ENCODE assay signal across 8 cellular contexts in genomic region chr12:69331482-69331845, GRCh38. TPM values are rescaled to one million over a fixed set of nuclear protein-coding genes. Genes with fewer than 3 reads are reported as not detected.
DNase-seq lines count a peak whose midpoint lies in the region; ATAC-seq and TF ChIP-seq lines count a peak whose summit lies in the region.

No MANE protein-coding gene starts in this region.

- no peak for TF ChIP-seq POLR2A in suprapubic skin (IDR thresholded peaks at IDR 0.05)

- in situ Hi-C loops in astrocyte of the spinal cord (cut with HindIII; ENCODE audit: low sequenced_read_pairs), result no loop called here

- ATAC-seq in GM19351 (IDR thresholded peaks at IDR 0.05; ENCODE audit: unreplicated experiment) (no peak), HG02973 (IDR thresholded peaks at IDR 0.05; ENCODE audit: unreplicated experiment) (no peak)

- no peaks in the 10 kb centered on the region for H3K9me3 ChIP-seq in liver (ENCODE audit: control insufficient read depth in 4 of 4, low read length in 3 of 4)
- H3K9me3 ChIP-seq in suprapubic skin, result no peaks in the 10 kb centered on the region

- no peaks in the 10 kb centered on the region for H3K27me3 ChIP-seq in liver (ENCODE audit: control insufficient read depth in 4 of 4, insufficient read depth in 4 of 4, low read length in 3 of 4)
- no peaks in the 10 kb centered on the region for H3K27me3 ChIP-seq in suprapubic skin

- no peak for TF ChIP-seq RAD21 in liver (IDR thresholded peaks at IDR 0.05)

- H3K27ac ChIP-seq in liver (ENCODE audit: low read depth in 1 of 2, low read length in 2 of 2) (peak overlapping the region; percentile 65 to 88), suprapubic skin (no peak overlapping the region)

- H3K4me1 ChIP-seq in liver (ENCODE audit: control insufficient read depth in 4 of 4, insufficient read depth in 4 of 4, low read length in 3 of 4), result peaks cover 0 to 37% (median 14%) of the 10 kb centered on the region in 4 donors
- H3K4me1 ChIP-seq in suprapubic skin, result peaks cover 13% of the 10 kb centered on the region

- DNase-seq in NCI-H510A treated with DMSO at 0.1 percent for 48 hours (lab: John Stamatoyannopoulos, UW) (peak; percentile 75), NCI-H510A (lab: John Stamatoyannopoulos, UW) (no peak), astrocyte of the spinal cord (ENCODE audit: low read depth, low spot score) (peak; percentile 1), suprapubic skin (ENCODE audit: low spot score in 2 of 2) (no peak), NCI-H187 treated with DMSO at 0.1 percent for 48 hours (lab: John Stamatoyannopoulos, UW) (no peak)

- no peaks in the 10 kb centered on the region for H3K36me3 ChIP-seq in liver (ENCODE audit: control insufficient read depth in 4 of 4, insufficient read depth in 3 of 4, low read depth in 1 of 4, low read length in 3 of 4)
- H3K36me3 ChIP-seq in suprapubic skin, result no peaks in the 10 kb centered on the region

- no peak for TF ChIP-seq CTCF in astrocyte of the spinal cord (IDR thresholded peaks at IDR 0.05; ENCODE audit: low read depth, low read length)
- TF ChIP-seq CTCF in liver (IDR thresholded peaks at IDR 0.05; ENCODE audit: low read depth, low read length, missing input control), result no peak
- no peak for TF ChIP-seq CTCF in suprapubic skin (IDR thresholded peaks at IDR 0.05)

- 7% methylated on average over 7 of the region's 7 CpGs for WGBS in liver
- WGBS in suprapubic skin, result 28% methylated on average over 7 of the region's 7 CpGs

- peak overlapping the region; percentile 83 to 86 for H3K9ac ChIP-seq in liver (ENCODE audit: low read depth in 1 of 2, low read length in 2 of 2)

- TF ChIP-seq EP300 in suprapubic skin (IDR thresholded peaks at IDR 0.05), result no peak

- H3K4me3 ChIP-seq in astrocyte of the spinal cord (ENCODE audit: low read depth, low read length), result peak overlapping the region; percentile 19
- peak overlapping the region; percentile 51 to 70 (median 69) for H3K4me3 ChIP-seq in liver (ENCODE audit: low read depth in 1 of 3, low read length in 3 of 3)
- H3K4me3 ChIP-seq in suprapubic skin, result peak overlapping the region; percentile 44

TF ChIP-seq in liver, 16 proteins besides CTCF, POLR2A, EP300 and RAD21:
- no peak for TF ChIP-seq HNF4G (IDR thresholded peaks at IDR 0.05)
- no peak for TF ChIP-seq FOXA2 (IDR thresholded peaks at IDR 0.05)
- TF ChIP-seq HNF4A (conservative IDR thresholded peaks at IDR 0.05), result peak in 1 of 2 donors; percentile 24
- no peak for TF ChIP-seq GABPA (IDR thresholded peaks at IDR 0.05 in 1 of 2, conservative IDR thresholded peaks at IDR 0.05 in 1 of 2)
- no peak for TF ChIP-seq MAX (IDR thresholded peaks at IDR 0.05)
- TF ChIP-seq TAF1 (conservative IDR thresholded peaks at IDR 0.05), result no peak
- peak; percentile 9 for TF ChIP-seq YY1 (IDR thresholded peaks at IDR 0.05)
- no peak for TF ChIP-seq ATF3 (IDR thresholded peaks at IDR 0.05)
- no peak for TF ChIP-seq REST (IDR thresholded peaks at IDR 0.05)
- no peak for TF ChIP-seq NR2F2 (IDR thresholded peaks at IDR 0.05)
- TF ChIP-seq SP1 (IDR thresholded peaks at IDR 0.05), result peak; percentile 33
- TF ChIP-seq ZBTB33 (IDR thresholded peaks at IDR 0.05), result no peak
- no peak for TF ChIP-seq FOXA1 (IDR thresholded peaks at IDR 0.05)
- TF ChIP-seq JUND (IDR thresholded peaks at IDR 0.05), result no peak
- peak in 1 of 2 donors; percentile 78 for TF ChIP-seq RXRA (IDR thresholded peaks at IDR 0.05)
- TF ChIP-seq EGR1 (IDR thresholded peaks at IDR 0.05; ENCODE audit: low read depth in 2 of 2), result no peak

RNA-seq across cellular contexts. Expression of gene LYZ, which starts 16.7 kb away (rescaled TPM):
- total RNA-seq in liver, result 100 to 1,000 TPM in 1 of 2 donors, 10 to 100 TPM in 1; 24.7 to 141 TPM
- polyA plus RNA-seq in liver, result 10 to 100 TPM; 11.5 to 42.3 TPM
- total RNA-seq in suprapubic skin, result 10 to 100 TPM in 1 of 4 donors, 1 to 10 TPM in 3; 2.5 to 18.7 (median 6.1) TPM

RNA-seq across cellular contexts. Expression of gene YEATS4, which starts 28.1 kb away (rescaled TPM):
- total RNA-seq in liver, result 10 to 100 TPM; 20.3 to 23.8 TPM
- polyA plus RNA-seq in liver, result 10 to 100 TPM in 1 of 2 donors, 1 to 10 TPM in 1; 9.9 to 10.6 TPM
- total RNA-seq in suprapubic skin, result 10 to 100 TPM; 12.4 to 19.5 (median 14.2) TPM

Comparison
In these comparisons a context has a peak if more than half of its experiments do, and no peak if none do; other contexts are left out.
1. DNase-seq: peak in NCI-H510A treated with DMSO at 0.1 percent for 48 hours (single experiment) and astrocyte of the spinal cord (single experiment); none in NCI-H510A (single experiment), suprapubic skin (0 of 2) and NCI-H187 treated with DMSO at 0.1 percent for 48 hours (single experiment).
2. H3K4me3 ChIP-seq: peak in every context shown above with its lines; median percentile 69 in liver; 44 in suprapubic skin; 19 in astrocyte of the spinal cord.